In the genomic region with DNA sequence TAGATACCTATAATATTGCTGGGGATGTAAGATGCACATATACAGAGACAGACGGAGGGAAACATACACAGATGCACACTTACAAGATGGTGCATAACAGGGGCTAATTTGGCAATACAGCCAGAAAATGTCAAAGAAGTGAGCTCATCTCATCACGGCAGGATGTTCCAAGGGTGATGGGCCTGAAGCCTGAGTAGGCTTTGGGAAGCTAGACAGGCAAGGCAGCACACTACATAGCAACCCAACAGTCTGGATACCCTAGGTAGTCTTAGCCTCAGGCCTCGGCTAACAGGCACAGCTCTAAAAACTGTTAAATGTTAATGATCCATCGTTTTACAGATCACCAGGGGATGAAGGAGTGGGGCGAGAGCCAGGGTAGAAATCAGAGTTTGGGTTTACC, we compare ENCODE assay signal across 1 cellular context.
TF ChIP-seq lines count a peak whose summit lies in the region.

No MANE protein-coding gene starts in this region.

TF ChIP-seq in GM23338, 12 proteins besides CTCF, POLR2A, EP300 and RAD21:
- TF ChIP-seq ZNF462 (CRISPR knock-in tag; IDR thresholded peaks at IDR 0.05) (no peak), ZNF331 (CRISPR knock-in tag; IDR thresholded peaks at IDR 0.05; ENCODE audit: low read depth) (no peak), REST (IDR thresholded peaks at IDR 0.05; ENCODE audit: unreplicated experiment) (no peak), NANOG (IDR thresholded peaks at IDR 0.05; ENCODE audit: borderline replicate concordance) (no peak), JUNB (IDR thresholded peaks at IDR 0.05; ENCODE audit: unreplicated experiment) (no peak), CREB1 (CRISPR knock-in tag; IDR thresholded peaks at IDR 0.05; ENCODE audit: low read depth) (no peak), EZH2 (IDR thresholded peaks at IDR 0.05; ENCODE audit: low read depth, unreplicated experiment) (no peak), STAT1 (IDR thresholded peaks at IDR 0.05; ENCODE audit: unreplicated experiment) (no peak), ETS1 (IDR thresholded peaks at IDR 0.05) (no peak), POLR2AphosphoS5 (IDR thresholded peaks at IDR 0.05; ENCODE audit: low read depth) (no peak), EZH2phosphoT487 (IDR thresholded peaks at IDR 0.05; ENCODE audit: unreplicated experiment) (no peak), ZNF114 (CRISPR knock-in tag; IDR thresholded peaks at IDR 0.05) (no peak)
